In genomic region chr3:100709840-100710235, GRCh38 we compare ENCODE assay signal across 8 cellular contexts. TPM values are rescaled to one million over a fixed set of nuclear protein-coding genes. Genes with fewer than 3 reads are reported as not detected.
DNase-seq lines count a peak whose midpoint lies in the region; ATAC-seq and TF ChIP-seq lines count a peak whose summit lies in the region.

No MANE protein-coding gene starts in this region.

- H3K36me3 Mint-ChIP-seq in Caco-2 (ENCODE audit: insufficient read depth, unreplicated experiment) (peaks cover 61% of the 10 kb centered on the region), immature natural killer cell (peaks cover 0 to 4% (median 3%) of the 10 kb centered on the region in 3 donors)

- H3K36me3 ChIP-seq in Caco-2 (ENCODE audit: control insufficient read depth, insufficient read depth, low read length), result peaks cover 1% of the 10 kb centered on the region; the same call in 1 of the 2 replicates
- no peaks in the 10 kb centered on the region for H3K36me3 ChIP-seq in breast epithelium
- peaks cover 3% of the 10 kb centered on the region for H3K36me3 ChIP-seq in smooth muscle cell (ENCODE audit: low read depth)

- H3K9ac ChIP-seq in smooth muscle cell (ENCODE audit: low read depth), result peak overlapping the region; percentile 94

- peak overlapping the region; percentile 97 for H3K4me2 ChIP-seq in smooth muscle cell

- peak overlapping the region; percentile 80 for H3K4me3 Mint-ChIP-seq in Caco-2 (ENCODE audit: unreplicated experiment)
- H3K4me3 Mint-ChIP-seq in immature natural killer cell, result peak overlapping the region; percentile 78 to 89 (median 83)

- 2% methylated on average over 14 of the region's 23 CpGs for WGBS in smooth muscle cell (ENCODE audit: low lambda C conversion rate)

- H3K4me3 ChIP-seq in Caco-2 (ENCODE audit: low read depth, low read length) (peak overlapping the region; percentile 88), HL-60 (replicated peaks; ENCODE audit: insufficient read depth, low read length) (peak overlapping the region; percentile 88), breast epithelium (peak overlapping the region; percentile 68 to 89 (median 74)), smooth muscle cell (peak overlapping the region; percentile 85)

- TF ChIP-seq CTCF in Caco-2 (IDR thresholded peaks at IDR 0.05; ENCODE audit: insufficient read depth in 1 of 2, low read depth in 1 of 2, low read length in 1 of 2, severe bottlenecking in 1 of 2, unreplicated experiment in 1 of 2), result no peak
- TF ChIP-seq CTCF in HL-60 (IDR thresholded peaks at IDR 0.05; ENCODE audit: insufficient read depth, low read length), result no peak
- TF ChIP-seq CTCF in breast epithelium (IDR thresholded peaks at IDR 0.05), result no peak
- no peak for TF ChIP-seq CTCF in smooth muscle cell (IDR thresholded peaks at IDR 0.05; ENCODE audit: borderline replicate concordance, insufficient read depth, poor library complexity, severe bottlenecking)

- H3K9me3 ChIP-seq in Caco-2 (no peaks in the 10 kb centered on the region), breast epithelium (no peaks in the 10 kb centered on the region), smooth muscle cell (replicated peaks; ENCODE audit: low read depth) (no peaks in the 10 kb centered on the region)

- H3F3A ChIP-seq in smooth muscle cell (ENCODE audit: low read depth), result peaks cover 11% of the 10 kb centered on the region

- POLR2A ChIA-PET in Caco-2 (lab: Charles Lee), result no interaction called here

- H3K27ac Mint-ChIP-seq in Caco-2 (ENCODE audit: unreplicated experiment) (peak overlapping the region; percentile 98), immature natural killer cell (peak overlapping the region; percentile 57 to 97 (median 92))

- DNase-seq in Caco-2, result peak; percentile 54 to 59
- peak in 1 of 2 experiments; percentile 5 for DNase-seq in HL-60 (ENCODE audit: low read depth in 1 of 2, low spot score in 1 of 2)
- peak in 4 of 5 donors; percentile 14 to 32 (median 29) for DNase-seq in T-helper 1 cell
- DNase-seq in breast epithelium (ENCODE audit: low spot score in 2 of 2), result no peak
- DNase-seq in immature natural killer cell, result peak in 2 of 3 donors; percentile 31 to 38
- no peak for DNase-seq in smooth muscle cell (lab: John Stamatoyannopoulos, UW; ENCODE audit: unreplicated experiment)

- peaks cover 31% of the 10 kb centered on the region for H3K4me1 Mint-ChIP-seq in Caco-2 (ENCODE audit: low read depth, unreplicated experiment)
- peaks cover 34 to 51% of the 10 kb centered on the region in 2 donors for H3K4me1 Mint-ChIP-seq in immature natural killer cell

- TF ChIP-seq POLR2A in breast epithelium (IDR thresholded peaks at IDR 0.05), result no peak

- peaks cover 4% of the 10 kb centered on the region for H3K27me3 Mint-ChIP-seq in Caco-2 (ENCODE audit: insufficient read depth, unreplicated experiment)
- H3K27me3 Mint-ChIP-seq in immature natural killer cell (ENCODE audit: low read depth in 3 of 3), result peaks cover 9 to 12% (median 9%) of the 10 kb centered on the region in 3 donors

- H3K27me3 ChIP-seq in Caco-2 (replicated peaks; ENCODE audit: control insufficient read depth, insufficient read depth, low read length) (no peaks in the 10 kb centered on the region), HL-60 (ENCODE audit: insufficient read depth, poor library complexity, severe bottlenecking) (no peaks in the 10 kb centered on the region), breast epithelium (peaks cover 0 to 14% of the 10 kb centered on the region in 2 donors), smooth muscle cell (ENCODE audit: low read depth) (peaks cover 18% of the 10 kb centered on the region)

- peak overlapping the region; percentile 84 for H3K27ac ChIP-seq in HL-60 (replicated peaks)
- H3K27ac ChIP-seq in breast epithelium, result peak overlapping the region; percentile 95 to 99
- peak overlapping the region; percentile 91 for H3K27ac ChIP-seq in smooth muscle cell (ENCODE audit: low read depth)

- CTCF ChIA-PET in Caco-2 (lab: Charles Lee), result interaction anchor here (1.2 to 2.9 kb wide), 3 partner anchors 75 to 247 kb away, joined by 4 to 20 read pairs (median 16); no protein-coding TSS in a partner anchor

- ATAC-seq in GM18870 (IDR thresholded peaks at IDR 0.05; ENCODE audit: unreplicated experiment) (no peak), GM21447 (IDR thresholded peaks at IDR 0.05; ENCODE audit: unreplicated experiment) (no peak)

- BruUV-seq in Caco-2 (replicated peaks; lab: Mats Ljungman, UMichigan), result no TSS peak

- intact Hi-C loops in Caco-2 (cut with micrococcal nuclease; ENCODE audit: unreplicated experiment) (loop anchor here (1.0 to 5.0 kb wide), 4 partner anchors 75 to 393 kb away; no protein-coding TSS in a partner anchor), breast epithelium (cut with DNase I; ENCODE audit: low total_unique reads) (no loop called here)

- peaks cover 10% of the 10 kb centered on the region for H3K9me3 Mint-ChIP-seq in Caco-2 (ENCODE audit: unreplicated experiment)
- no peaks in the 10 kb centered on the region for H3K9me3 Mint-ChIP-seq in immature natural killer cell

- H3K4me1 ChIP-seq in Caco-2, result peaks cover 21% of the 10 kb centered on the region
- H3K4me1 ChIP-seq in breast epithelium, result peaks cover 0 to 4% of the 10 kb centered on the region in 2 donors
- peaks cover 24% of the 10 kb centered on the region for H3K4me1 ChIP-seq in smooth muscle cell (ENCODE audit: low read depth)

- H3K79me2 ChIP-seq in smooth muscle cell (ENCODE audit: low read depth), result peaks cover 51% of the 10 kb centered on the region

- peaks cover 48% of the 10 kb centered on the region for H4K20me1 ChIP-seq in smooth muscle cell (ENCODE audit: low read depth)

- no peak overlapping the region for H2AFZ ChIP-seq in smooth muscle cell (ENCODE audit: low read depth)

RNA-seq across cellular contexts. Expression of gene TFG, which starts 0.5 kb away (rescaled TPM):
- total RNA-seq in Caco-2 (2022) (128 and 138 TPM in 2 replicates), breast epithelium (10 to 100 TPM; 72.4 to 77.0 (median 72.8) TPM), smooth muscle cell (205 and 225 TPM in 2 replicates)
- polyA plus RNA-seq in immature natural killer cell (10 to 100 TPM; 17.4 to 51.3 (median 42.2) TPM), smooth muscle cell (246 and 257 TPM in 2 replicates)

Comparison
In these comparisons a context has a peak if more than half of its experiments do, and no peak if none do; other contexts are left out.
1. DNase-seq: peak in Caco-2 (2 of 2), T-helper 1 cell (4 of 5) and immature natural killer cell (2 of 3); none in breast epithelium (0 of 2) and smooth muscle cell (single experiment).
2. Peak in every context shown above with its lines, with median percentiles within 50 percentile points of each other: H3K4me3 ChIP-seq and H3K27ac ChIP-seq.